1 cellular context compared by ENCODE assay signal in the genomic region with DNA sequence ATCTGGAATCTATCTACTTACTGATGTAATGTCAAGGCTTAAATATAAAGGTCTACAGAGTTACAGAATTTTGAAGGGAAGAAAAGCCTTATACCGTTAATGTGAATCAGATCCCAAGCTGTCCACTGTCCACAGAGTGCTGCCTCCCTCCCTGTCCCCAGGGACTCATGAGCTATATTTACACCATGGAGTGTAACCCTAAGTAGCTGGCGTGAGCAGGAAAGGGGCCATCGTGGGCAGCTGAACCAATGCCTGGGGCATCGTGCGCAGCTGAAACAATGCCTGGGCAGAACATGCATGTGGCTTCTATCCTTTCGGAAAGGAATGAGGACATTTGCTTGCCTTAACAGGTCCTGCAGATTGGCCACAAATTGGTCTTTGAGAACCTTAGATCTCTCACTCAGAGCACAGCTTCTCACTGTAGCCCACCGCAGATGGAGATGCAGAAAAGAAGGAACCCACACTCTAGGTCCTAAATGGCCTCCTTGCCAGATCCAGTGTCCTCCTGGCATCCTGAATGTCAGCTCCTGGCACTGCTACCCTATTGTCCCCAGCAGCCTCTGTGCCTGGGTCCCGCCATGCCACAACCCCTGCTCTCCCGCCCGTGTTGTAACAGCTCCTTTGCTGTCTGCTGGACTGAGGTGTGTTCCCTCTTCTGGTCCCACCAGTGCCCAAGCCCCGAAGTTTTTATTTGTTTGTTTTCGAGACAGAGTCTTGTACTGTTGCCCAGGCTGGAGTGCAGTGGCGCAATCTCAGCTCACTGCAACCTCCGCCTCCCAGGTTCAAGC.
TF ChIP-seq lines count a peak whose summit lies in the region.

No MANE protein-coding gene starts in this region.

TF ChIP-seq in GM23338, 12 proteins besides CTCF, POLR2A, EP300 and RAD21:
- TF ChIP-seq, protein P1, sequence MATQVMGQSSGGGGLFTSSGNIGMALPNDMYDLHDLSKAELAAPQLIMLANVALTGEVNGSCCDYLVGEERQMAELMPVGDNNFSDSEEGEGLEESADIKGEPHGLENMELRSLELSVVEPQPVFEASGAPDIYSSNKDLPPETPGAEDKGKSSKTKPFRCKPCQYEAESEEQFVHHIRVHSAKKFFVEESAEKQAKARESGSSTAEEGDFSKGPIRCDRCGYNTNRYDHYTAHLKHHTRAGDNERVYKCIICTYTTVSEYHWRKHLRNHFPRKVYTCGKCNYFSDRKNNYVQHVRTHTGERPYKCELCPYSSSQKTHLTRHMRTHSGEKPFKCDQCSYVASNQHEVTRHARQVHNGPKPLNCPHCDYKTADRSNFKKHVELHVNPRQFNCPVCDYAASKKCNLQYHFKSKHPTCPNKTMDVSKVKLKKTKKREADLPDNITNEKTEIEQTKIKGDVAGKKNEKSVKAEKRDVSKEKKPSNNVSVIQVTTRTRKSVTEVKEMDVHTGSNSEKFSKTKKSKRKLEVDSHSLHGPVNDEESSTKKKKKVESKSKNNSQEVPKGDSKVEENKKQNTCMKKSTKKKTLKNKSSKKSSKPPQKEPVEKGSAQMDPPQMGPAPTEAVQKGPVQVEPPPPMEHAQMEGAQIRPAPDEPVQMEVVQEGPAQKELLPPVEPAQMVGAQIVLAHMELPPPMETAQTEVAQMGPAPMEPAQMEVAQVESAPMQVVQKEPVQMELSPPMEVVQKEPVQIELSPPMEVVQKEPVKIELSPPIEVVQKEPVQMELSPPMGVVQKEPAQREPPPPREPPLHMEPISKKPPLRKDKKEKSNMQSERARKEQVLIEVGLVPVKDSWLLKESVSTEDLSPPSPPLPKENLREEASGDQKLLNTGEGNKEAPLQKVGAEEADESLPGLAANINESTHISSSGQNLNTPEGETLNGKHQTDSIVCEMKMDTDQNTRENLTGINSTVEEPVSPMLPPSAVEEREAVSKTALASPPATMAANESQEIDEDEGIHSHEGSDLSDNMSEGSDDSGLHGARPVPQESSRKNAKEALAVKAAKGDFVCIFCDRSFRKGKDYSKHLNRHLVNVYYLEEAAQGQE (IDR thresholded peaks at IDR 0.05; ENCODE audit: unreplicated experiment) = no peak
- TF ChIP-seq NANOG (IDR thresholded peaks at IDR 0.05; ENCODE audit: borderline replicate concordance) = no peak
- TF ChIP-seq ZNF114 (CRISPR knock-in tag; IDR thresholded peaks at IDR 0.05) = no peak
- TF ChIP-seq EZH2phosphoT487 (IDR thresholded peaks at IDR 0.05; ENCODE audit: unreplicated experiment) = no peak
- TF ChIP-seq CREB1 (CRISPR knock-in tag; IDR thresholded peaks at IDR 0.05; ENCODE audit: low read depth) = no peak
- TF ChIP-seq, protein P2, sequence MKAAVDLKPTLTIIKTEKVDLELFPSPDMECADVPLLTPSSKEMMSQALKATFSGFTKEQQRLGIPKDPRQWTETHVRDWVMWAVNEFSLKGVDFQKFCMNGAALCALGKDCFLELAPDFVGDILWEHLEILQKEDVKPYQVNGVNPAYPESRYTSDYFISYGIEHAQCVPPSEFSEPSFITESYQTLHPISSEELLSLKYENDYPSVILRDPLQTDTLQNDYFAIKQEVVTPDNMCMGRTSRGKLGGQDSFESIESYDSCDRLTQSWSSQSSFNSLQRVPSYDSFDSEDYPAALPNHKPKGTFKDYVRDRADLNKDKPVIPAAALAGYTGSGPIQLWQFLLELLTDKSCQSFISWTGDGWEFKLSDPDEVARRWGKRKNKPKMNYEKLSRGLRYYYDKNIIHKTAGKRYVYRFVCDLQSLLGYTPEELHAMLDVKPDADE (IDR thresholded peaks at IDR 0.05) = no peak
